In genomic region chr1:110746644-110747259, GRCh38 we compare ENCODE assay signal across 8 cellular contexts.
DNase-seq lines count a peak whose midpoint lies in the region; ATAC-seq and TF ChIP-seq lines count a peak whose summit lies in the region.

No MANE protein-coding gene starts in this region.

- no peak overlapping the region for H2BK5ac ChIP-seq in mesendoderm (ENCODE audit: low read length)

- H3K27ac ChIP-seq in mammary epithelial cell (ENCODE audit: insufficient read depth, low read depth, low read length) (no peak overlapping the region), mesendoderm (ENCODE audit: low read depth, low read length) (no peak overlapping the region)

- no peak overlapping the region for H4K8ac ChIP-seq in mesendoderm (ENCODE audit: low read depth, low read length)

- H2AK5ac ChIP-seq in mesendoderm (ENCODE audit: low read length) = no peak overlapping the region

- H3K4ac ChIP-seq in mesendoderm (ENCODE audit: low read depth, low read length) = no peak overlapping the region

- DNase-seq in DMS53 (lab: John Stamatoyannopoulos, UW) (peak; percentile 33), DMS53 treated with DMSO at 0.1 percent for 48 hours (lab: John Stamatoyannopoulos, UW; ENCODE audit: unreplicated experiment) (no peak), T1000 (lab: John Stamatoyannopoulos, UW) (peak; percentile 3), mammary epithelial cell (peak; percentile 44), mesendoderm (peak; percentile 77), stromal cell of bone marrow (ENCODE audit: low read depth) (peak; percentile 20), NCI-H774 (lab: John Stamatoyannopoulos, UW) (no peak)

- H3K79me2 ChIP-seq in mammary epithelial cell (ENCODE audit: insufficient read depth, low read length) (no peaks in the 10 kb centered on the region), mesendoderm (ENCODE audit: control insufficient read depth, insufficient read depth, low read length) (no peaks in the 10 kb centered on the region)

- no peak overlapping the region for H3K56ac ChIP-seq in mesendoderm (ENCODE audit: low read length)

- CTCF ChIA-PET in mammary epithelial cell (lab: Charles Lee; ENCODE audit: low non-redundant PET) = no interaction called here

- dilution Hi-C loops in mammary epithelial cell (cut with HindIII; ENCODE audit: low sequenced_read_pairs) = no loop called here

- WGBS in mammary epithelial cell (ENCODE audit: low coverage, missing lambda C conversion rate) = 29% methylated on average over 7 of the region's 10 CpGs
- WGBS in mesendoderm (ENCODE audit: extremely low coverage, insufficient coverage, low lambda C conversion rate) = no CpG with 5 or more reads among the region's 10 CpGs

- no peak overlapping the region for H2AFZ ChIP-seq in mammary epithelial cell (ENCODE audit: low read depth, low read length)

- no peaks in the 10 kb centered on the region for H3K27me3 ChIP-seq in mammary epithelial cell (ENCODE audit: insufficient read depth, low read length)
- H3K27me3 ChIP-seq in mesendoderm (ENCODE audit: insufficient read depth, low read length, poor library complexity) = no peaks in the 10 kb centered on the region

- H3K36me3 ChIP-seq in mammary epithelial cell (ENCODE audit: insufficient read depth, low read length) = no peaks in the 10 kb centered on the region
- H3K36me3 ChIP-seq in mesendoderm (ENCODE audit: control insufficient read depth, insufficient read depth, low read length) = no peaks in the 10 kb centered on the region

- H3K4me2 ChIP-seq in mammary epithelial cell (ENCODE audit: insufficient read depth, low read depth, low read length) = no peak overlapping the region
- H3K4me2 ChIP-seq in mesendoderm (ENCODE audit: low read length) = no peak overlapping the region

- no peak overlapping the region for H4K5ac ChIP-seq in mesendoderm (ENCODE audit: low read length)

- intact Hi-C loops in mammary epithelial cell (cut with micrococcal nuclease) = no loop called here

- H3K18ac ChIP-seq in mesendoderm (ENCODE audit: low read length) = no peak overlapping the region

- BruUV-seq in mammary epithelial cell (replicated peaks; lab: Mats Ljungman, UMichigan) = no TSS peak

- H3K4me1 ChIP-seq in mammary epithelial cell (ENCODE audit: insufficient read depth, low read length) = no peaks in the 10 kb centered on the region
- H3K4me1 ChIP-seq in mesendoderm (ENCODE audit: control insufficient read depth, low read depth, low read length) = no peaks in the 10 kb centered on the region

- H3K4me3 ChIP-seq in mammary epithelial cell (replicated peaks in 1 of 3; ENCODE audit: insufficient read depth in 1 of 3, low read depth in 2 of 3, low read length in 3 of 3) (no peak overlapping the region), mesendoderm (ENCODE audit: low read length) (no peak overlapping the region)

- no peaks in the 10 kb centered on the region for H3K9me3 ChIP-seq in mammary epithelial cell (replicated peaks; ENCODE audit: insufficient read depth, low read length)

- ATAC-seq in HG03442 (IDR thresholded peaks at IDR 0.05; ENCODE audit: unreplicated experiment) = no peak

- no peaks in the 10 kb centered on the region for H3K79me1 ChIP-seq in mesendoderm (ENCODE audit: low read length)

- TF ChIP-seq CTCF in mammary epithelial cell (conservative IDR thresholded peaks at IDR 0.05 in 1 of 2, IDR thresholded peaks at IDR 0.05 in 1 of 2; ENCODE audit: extremely low read depth in 1 of 2, insufficient read depth in 1 of 2, low read depth in 1 of 2, low read length in 2 of 2) = no peak

- no peak overlapping the region for H3K9ac ChIP-seq in mammary epithelial cell (ENCODE audit: insufficient read depth, low read length)
- no peak overlapping the region for H3K9ac ChIP-seq in mesendoderm (ENCODE audit: low read length)

- H2BK15ac ChIP-seq in mesendoderm (replicated peaks; ENCODE audit: low read depth) = no peak overlapping the region

- in situ Hi-C loops in mammary epithelial cell (cut with MboI; ENCODE audit: low sequenced_read_pairs in 2 of 2) = no loop called here

- H3K23ac ChIP-seq in mesendoderm (ENCODE audit: low read length) = no peak overlapping the region

- no peak overlapping the region for H2BK120ac ChIP-seq in mesendoderm (ENCODE audit: low read depth, low read length)

- no peaks in the 10 kb centered on the region for H4K20me1 ChIP-seq in mammary epithelial cell (ENCODE audit: insufficient read depth, low read length)

Comparison
In these comparisons a context has a peak if more than half of its experiments do, and no peak if none do; other contexts are left out.
1. DNase-seq: peak in DMS53 (single experiment), T1000 (single experiment), mammary epithelial cell (single experiment), mesendoderm (single experiment) and stromal cell of bone marrow (single experiment); none in DMS53 treated with DMSO at 0.1 percent for 48 hours (single experiment) and NCI-H774 (single experiment).